Comparison of ENCODE assay signal across 26 cellular contexts in the genomic region with DNA sequence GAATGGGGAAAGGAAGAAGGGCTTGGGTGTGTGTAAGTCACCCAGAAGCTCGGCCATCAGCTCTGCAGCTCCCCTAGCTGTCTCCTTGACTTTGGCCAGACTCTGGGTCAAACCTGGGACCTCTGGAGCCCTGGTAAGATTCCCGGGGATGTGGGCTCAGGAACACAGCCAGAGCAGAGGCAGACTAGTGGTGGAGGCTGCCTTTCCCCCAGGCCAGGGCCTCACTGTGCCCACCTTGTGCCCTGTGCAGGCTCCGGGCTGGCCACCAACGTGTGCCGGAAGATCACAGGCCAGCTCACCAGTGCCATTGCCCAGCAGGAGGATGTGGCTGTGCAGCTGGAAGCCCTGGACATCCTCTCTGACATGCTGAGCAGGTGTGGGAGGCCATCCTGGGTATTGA. TPM values are rescaled to one million over a fixed set of nuclear protein-coding genes. Genes with fewer than 3 reads are reported as not detected.
DNase-seq lines count a peak whose midpoint lies in the region; ATAC-seq, FAIRE-seq and TF ChIP-seq lines count a peak whose summit lies in the region.
"Had no signal": no experiment of that assay in that cellular context is flagged by ENCODE, and none has a peak within 500 bp of the region (broad histone marks: within the 10 kb centered on the region; RNA-seq: fewer than 3 reads in every experiment).

No MANE protein-coding gene starts in this region.

- intact Hi-C loops in cardiac septum (cut with DNase I) = loop anchor here (5.0 kb wide), 1 partner anchor 96 kb away; no protein-coding TSS in a partner anchor
- intact Hi-C loops in right cardiac atrium (cut with DNase I) = no loop called here
- intact Hi-C loops in K562 (cut with micrococcal nuclease) = no loop called here
- intact Hi-C loops in esophagus muscularis mucosa (cut with DNase I) = no loop called here

- H3K4me1 ChIP-seq in right cardiac atrium (ENCODE audit: control insufficient read depth, insufficient read depth, low read length) = no peaks in the 10 kb centered on the region
- peaks cover 9 to 17% of the 10 kb centered on the region in 2 experiments; a peak in 4 of 5 replicates for H3K4me1 ChIP-seq in K562 (replicated peaks in 1 of 2; ENCODE audit: control insufficient read depth in 2 of 2, insufficient read depth in 2 of 2, low read length in 2 of 2)
- H3K4me1 ChIP-seq in stomach smooth muscle (ENCODE audit: control insufficient read depth, insufficient read depth, low read length) = peaks cover 21% of the 10 kb centered on the region
- peaks cover 4% of the 10 kb centered on the region for H3K4me1 ChIP-seq in hepatocyte (ENCODE audit: insufficient read depth)
- peaks cover 15 to 32% (median 22%) of the 10 kb centered on the region in 4 donors for H3K4me1 ChIP-seq in esophagus muscularis mucosa

- FAIRE-seq in K562 (lab: Jason Lieb, UNC) = no peak
- FAIRE-seq: GM12891, RCC 7860 had no signal

- H3K79me2 ChIP-seq in K562 (ENCODE audit: control insufficient read depth, insufficient read depth, low read length) = no peaks in the 10 kb centered on the region
- no peaks in the 10 kb centered on the region for H3K79me2 ChIP-seq in hepatocyte

- no peak for ATAC-seq in right cardiac atrium
- no peak for ATAC-seq in K562
- ATAC-seq in GM19455 (IDR thresholded peaks at IDR 0.05; ENCODE audit: unreplicated experiment) = no peak
- ATAC-seq: GM23338 had no signal

- H3K9me2 ChIP-seq in hepatocyte (replicated peaks; ENCODE audit: insufficient read depth) = no peaks in the 10 kb centered on the region

- no peak for TF ChIP-seq POLR2A in K562 (conservative IDR thresholded peaks at IDR 0.05)
- TF ChIP-seq POLR2A in esophagus muscularis mucosa (IDR thresholded peaks at IDR 0.05; ENCODE audit: low read depth) = no peak

- POLR2A ChIA-PET in K562 (lab: Yijun Ruan, JAX) = interaction anchor here (0.6 to 7.5 kb wide), 10 partner anchors 9 to 88 kb away, joined by 3 to 108 read pairs (median 4); a partner anchor contains a TSS

- no peak overlapping the region for H3K4me3 ChIP-seq in right cardiac atrium (ENCODE audit: low read length)
- H3K4me3 ChIP-seq in K562 = no peak overlapping the region
- no peak overlapping the region for H3K4me3 ChIP-seq in stomach smooth muscle (ENCODE audit: low read length in 2 of 2)
- no peak overlapping the region for H3K4me3 ChIP-seq in hepatocyte
- H3K4me3 ChIP-seq in esophagus muscularis mucosa = no peak overlapping the region
- H3K4me3 ChIP-seq: GM23338, MG63 had no signal

- H2AFZ ChIP-seq in K562 (ENCODE audit: low read depth, low read length) = no peak overlapping the region
- no peak overlapping the region for H2AFZ ChIP-seq in hepatocyte
- H2AFZ ChIP-seq: GM23338 had no signal

- peaks cover 42% of the 10 kb centered on the region; the same call in 2 of the 3 replicates for H3K36me3 ChIP-seq in K562 (ENCODE audit: control insufficient read depth, insufficient read depth, low read length)
- H3K36me3 ChIP-seq in stomach smooth muscle (ENCODE audit: control insufficient read depth in 2 of 2, insufficient read depth in 2 of 2, low read length in 2 of 2) = peaks cover 31 to 32% of the 10 kb centered on the region in 2 donors
- H3K36me3 ChIP-seq in hepatocyte (replicated peaks; ENCODE audit: insufficient read depth, low read depth) = no peaks in the 10 kb centered on the region
- H3K36me3 ChIP-seq in esophagus muscularis mucosa = peaks cover 0 to 54% (median 52%) of the 10 kb centered on the region in 4 donors
- H3K36me3 ChIP-seq: MG63 had no signal

- no peak for TF ChIP-seq CTCF in K562 (IDR thresholded peaks at IDR 0.05 in 2 of 3, conservative IDR thresholded peaks at IDR 0.05 in 1 of 3; ENCODE audit: insufficient read depth in 2 of 3, low read depth in 1 of 3, low read length in 3 of 3)
- TF ChIP-seq CTCF in hepatocyte (IDR thresholded peaks at IDR 0.05; ENCODE audit: poor library complexity) = no peak
- TF ChIP-seq CTCF in esophagus muscularis mucosa (IDR thresholded peaks at IDR 0.05) = no peak

- H3K4me2 ChIP-seq in K562 (ENCODE audit: insufficient read depth, low read length) (no peak overlapping the region), hepatocyte (no peak overlapping the region)
- H3K4me2 ChIP-seq: GM23338 had no signal

- H3K9me3 ChIP-seq in right cardiac atrium (ENCODE audit: control insufficient read depth, low read length) (no peaks in the 10 kb centered on the region), K562 (replicated peaks; ENCODE audit: control insufficient read depth, insufficient read depth, low read depth, low read length) (no peaks in the 10 kb centered on the region), stomach smooth muscle (ENCODE audit: control insufficient read depth in 2 of 2, low read length in 2 of 2) (no peaks in the 10 kb centered on the region), hepatocyte (ENCODE audit: low read depth) (no peaks in the 10 kb centered on the region), esophagus muscularis mucosa (no peaks in the 10 kb centered on the region)
- H3K9me3 ChIP-seq: MG63 had no signal

- in situ Hi-C loops in K562 (cut with MboI) = no loop called here

- H3K27me3 ChIP-seq in right cardiac atrium (ENCODE audit: control insufficient read depth, insufficient read depth) (no peaks in the 10 kb centered on the region), K562 (ENCODE audit: control insufficient read depth in 2 of 2, insufficient read depth in 2 of 2, low read length in 2 of 2) (no peaks in the 10 kb centered on the region), stomach smooth muscle (ENCODE audit: control insufficient read depth in 1 of 2, insufficient read depth in 2 of 2, low read length in 2 of 2) (no peaks in the 10 kb centered on the region), hepatocyte (no peaks in the 10 kb centered on the region), esophagus muscularis mucosa (no peaks in the 10 kb centered on the region)
- H3K27me3 ChIP-seq: MG63 had no signal

- WGBS in right cardiac atrium = 83% methylated on average over 5 of the region's 5 CpGs
- 67% methylated on average over 5 of the region's 5 CpGs for WGBS in K562 (ENCODE audit: insufficient coverage, low coverage, missing lambda C conversion rate)
- 84% methylated on average over 4 of the region's 5 CpGs for WGBS in hepatocyte (ENCODE audit: low lambda C conversion rate, missing lambda C conversion rate)
- 40% methylated on average over 2 of the region's 5 CpGs for WGBS in esophagus muscularis mucosa

- BruUV-seq in K562 (replicated peaks; lab: Mats Ljungman, UMichigan) = no TSS peak

- H3K9ac ChIP-seq in K562 (ENCODE audit: insufficient read depth in 1 of 2, low read depth in 2 of 2, low read length in 2 of 2) (peak overlapping the region in 1 of 2 experiments; percentile 38; a peak in 1 of 4 replicates), stomach smooth muscle (ENCODE audit: low read length in 2 of 2) (no peak overlapping the region)

- no peak for TF ChIP-seq RAD21 in K562 (CRISPR knock-in tag; conservative IDR thresholded peaks at IDR 0.05 in 1 of 2, IDR thresholded peaks at IDR 0.05 in 1 of 2)

- CTCF ChIA-PET in K562 (lab: Yijun Ruan, JAX; ENCODE audit: low intra/inter-chr PET ratio) = no interaction called here

- H3K27ac ChIP-seq in right cardiac atrium (ENCODE audit: low read length) (no peak overlapping the region), K562 (ENCODE audit: extremely low read depth, low read depth, low read length) (no peak overlapping the region), stomach smooth muscle (ENCODE audit: low read length) (peak overlapping the region; percentile 24), hepatocyte (no peak overlapping the region), esophagus muscularis mucosa (replicated peaks in 1 of 4) (peak overlapping the region in 2 of 4 donors; percentile 20 to 44)

- DNase-seq in cardiac septum (ENCODE audit: low spot score) = peak; percentile 58
- no peak for DNase-seq in right cardiac atrium
- DNase-seq in K562 (ENCODE audit: extremely low read depth in 1 of 4, low spot score in 3 of 4) = no peak
- DNase-seq in mesenteric fat pad (ENCODE audit: low spot score) = peak; percentile 67
- DNase-seq in hepatocyte (ENCODE audit: low spot score) = no peak
- no peak for DNase-seq in esophagus muscularis mucosa (ENCODE audit: extremely low spot score)
- DNase-seq: 8988T; AML-193; C1 segment of cervical spinal cord; Calu3; CD8-positive, alpha-beta memory T cell; DMS153; HCEC 1CT; MG63; NCI-H1417 treated with DMSO at 0.1 percent for 48 hours; NCI-H187; NCI-H446; NCI-H526 treated with DMSO at 0.1 percent for 48 hours; OCI-M1 had no signal

- TF ChIP-seq EP300 in K562 (IDR thresholded peaks at IDR 0.05; ENCODE audit: low read length) (no peak), esophagus muscularis mucosa (IDR thresholded peaks at IDR 0.05) (no peak)

- no peaks in the 10 kb centered on the region for H3K9me1 ChIP-seq in K562 (ENCODE audit: control insufficient read depth, insufficient read depth, low read length)

- H4K20me1 ChIP-seq in K562 (replicated peaks; ENCODE audit: control insufficient read depth, insufficient read depth, low read length) (no peaks in the 10 kb centered on the region; the same call in 1 of the 2 replicates), hepatocyte (ENCODE audit: insufficient read depth, poor library complexity, severe bottlenecking) (no peaks in the 10 kb centered on the region)

RNA-seq across cellular contexts. Expression of a gene that starts 11.5 kb away (rescaled TPM):
- 62.6 TPM for total RNA-seq in cardiac septum
- 10 to 100 TPM; 33.2 to 63.6 (median 50.4) TPM for total RNA-seq in right cardiac atrium
- 36.6 TPM for polyA plus RNA-seq in right cardiac atrium
- total RNA-seq in K562 (2011; cell fraction: chromatin; rRNA removed; ENCODE audit: low replicate concordance) = 16.3 and 50.5 TPM in 2 replicates
- total RNA-seq in K562 (2011; cell fraction: nucleolus; rRNA removed) = 28.2 and 28.5 TPM in 2 replicates
- 14.7 and 16.9 TPM in 2 replicates for total RNA-seq in K562 (2011; cell fraction: nucleoplasm; rRNA removed)
- total RNA-seq in K562 (2014; rRNA removed) = 6.4 and 7.8 TPM in 2 replicates
- 2.5 and 3.1 TPM in 2 replicates for total RNA-seq in K562 (2014; rRNA removed; fragmentation: Illumina TruSeq; extraction: Trizol)
- total RNA-seq in K562 (2015; rRNA removed; fragmentation: Illumina TruSeq; extraction: Trizol) = 4.3 and 4.9 TPM in 2 replicates
- 14.2 and 14.9 TPM in 2 replicates for total RNA-seq in K562 (2021)
- 4.6 and 5.0 TPM in 2 replicates for polyA plus RNA-seq in K562 (2011; rRNA removed)
- polyA plus RNA-seq in K562 (2011; cell fraction: cytosol; rRNA removed) = 3.2 and 10.0 TPM in 2 replicates
- polyA plus RNA-seq in K562 (2011; cell fraction: nucleus; rRNA removed) = 10.2 and 21.2 TPM in 2 replicates
- polyA plus RNA-seq in K562 (2012) = 6.1 and 10.3 TPM in 2 replicates
- 4.2 and 6.5 TPM in 2 replicates for polyA plus RNA-seq in K562 (2014; fragmentation: Illumina TruSeq; extraction: Trizol)
- polyA plus RNA-seq in K562 (2014; fragmentation: Nextera tagmentation; extraction: Ambion mirVana) = 1 to 10 TPM in 1 of 2 experiments, under 1 TPM in 1; 0.91 to 1.4 TPM
- polyA plus RNA-seq in K562 (2014; rRNA removed) = 7.6 and 7.7 TPM in 2 replicates
- polyA minus RNA-seq in K562 (2011; rRNA and poly(A)+ RNA removed) = 3.8 and 8.1 TPM in 2 replicates
- 7.7 and 7.8 TPM in 2 replicates for polyA minus RNA-seq in K562 (2011; cell fraction: cytosol; rRNA and poly(A)+ RNA removed)
- polyA minus RNA-seq in K562 (2011; cell fraction: nucleus; rRNA and poly(A)+ RNA removed) = 10.2 and 10.9 TPM in 2 replicates
- 1.7 TPM for total RNA-seq in mesenteric fat pad
- total RNA-seq in hepatocyte = 3.3 and 5.0 TPM in 2 replicates
- polyA plus RNA-seq in hepatocyte = 3.1 and 4.3 TPM in 2 replicates
- total RNA-seq in esophagus muscularis mucosa = 10 to 100 TPM; 10.8 to 26.8 (median 19.6) TPM
- total RNA-seq: Calu3 had no signal

RNA-seq across cellular contexts. Expression of a gene that starts 33.4 kb away (rescaled TPM):
- total RNA-seq in cardiac septum (722 TPM), right cardiac atrium (1,000 to 10,000 TPM in 3 of 4 donors, 100 to 1,000 TPM in 1; 993 to 1,089 (median 1,033) TPM), K562 (2014; rRNA removed) (3,132 and 3,347 TPM in 2 replicates), K562 (2014; rRNA removed; fragmentation: Illumina TruSeq; extraction: Trizol) (4,513 and 4,632 TPM in 2 replicates), K562 (2015; rRNA removed; fragmentation: Illumina TruSeq; extraction: Trizol) (4,527 and 4,779 TPM in 2 replicates), K562 (2021) (2,738 and 3,009 TPM in 2 replicates), mesenteric fat pad (1,520 TPM), hepatocyte (897 TPM in 2 replicates), esophagus muscularis mucosa (1,000 to 10,000 TPM in 2 of 4 donors, 100 to 1,000 TPM in 2; 784 to 1,554 (median 1,100) TPM)
- polyA plus RNA-seq in right cardiac atrium (1,539 TPM), K562 (2011; rRNA removed) (4,861 and 5,231 TPM in 2 replicates), K562 (2014; fragmentation: Illumina TruSeq; extraction: Trizol) (5,815 and 6,200 TPM in 2 replicates), K562 (2014; fragmentation: Nextera tagmentation; extraction: Ambion mirVana) (1,000 to 10,000 TPM; 3,469 to 4,286 TPM), K562 (2014; rRNA removed) (4,142 and 5,104 TPM in 2 replicates), hepatocyte (666 and 751 TPM in 2 replicates)
- total RNA-seq in K562 (2011; cell fraction: chromatin; rRNA removed; ENCODE audit: low replicate concordance) = 321 and 449 TPM in 2 replicates
- total RNA-seq in K562 (2011; cell fraction: nucleolus; rRNA removed) = 553 and 562 TPM in 2 replicates
- total RNA-seq in K562 (2011; cell fraction: nucleoplasm; rRNA removed) = 913 and 2,354 TPM in 2 replicates
- polyA plus RNA-seq in K562 (2011; cell fraction: cytosol; rRNA removed) = 2,530 and 2,776 TPM in 2 replicates
- polyA plus RNA-seq in K562 (2011; cell fraction: nucleus; rRNA removed) = 1,377 and 2,422 TPM in 2 replicates
- 4,850 and 6,211 TPM in 2 replicates for polyA plus RNA-seq in K562 (2012)
- polyA minus RNA-seq in K562 (2011; rRNA and poly(A)+ RNA removed) = 3,010 and 3,339 TPM in 2 replicates
- polyA minus RNA-seq in K562 (2011; cell fraction: cytosol; rRNA and poly(A)+ RNA removed) = 1,491 and 1,656 TPM in 2 replicates
- 319 and 489 TPM in 2 replicates for polyA minus RNA-seq in K562 (2011; cell fraction: nucleus; rRNA and poly(A)+ RNA removed)

RNA-seq across cellular contexts. Expression of a gene that starts 48.9 kb away (rescaled TPM):
- total RNA-seq in cardiac septum (0.54 TPM), right cardiac atrium (1 to 10 TPM; 3.3 to 5.1 (median 3.7) TPM), K562 (2014; rRNA removed) (not detected in 2 replicates), K562 (2014; rRNA removed; fragmentation: Illumina TruSeq; extraction: Trizol) (not detected in 2 replicates), K562 (2015; rRNA removed; fragmentation: Illumina TruSeq; extraction: Trizol) (not detected in 2 replicates), K562 (2021) (not detected in 2 replicates), mesenteric fat pad (not detected), hepatocyte (0.52 TPM in 1 of 2 replicates, not detected in the other), esophagus muscularis mucosa (not detected)
- polyA plus RNA-seq in right cardiac atrium (5.2 TPM), K562 (2011; rRNA removed) (0.31 TPM in 1 of 2 replicates, not detected in the other), K562 (2014; fragmentation: Illumina TruSeq; extraction: Trizol) (not detected in 2 replicates), K562 (2014; fragmentation: Nextera tagmentation; extraction: Ambion mirVana) (under 1 TPM; 0.11 to 0.14 TPM), K562 (2014; rRNA removed) (not detected in 2 replicates), hepatocyte (0.68 and 1.6 TPM in 2 replicates)
- not detected in 2 replicates for total RNA-seq in K562 (2011; cell fraction: chromatin; rRNA removed; ENCODE audit: low replicate concordance)
- not detected in 2 replicates for total RNA-seq in K562 (2011; cell fraction: nucleolus; rRNA removed)
- not detected in 2 replicates for total RNA-seq in K562 (2011; cell fraction: nucleoplasm; rRNA removed)
- not detected in 2 replicates for polyA plus RNA-seq in K562 (2011; cell fraction: cytosol; rRNA removed)
- not detected in 2 replicates for polyA plus RNA-seq in K562 (2011; cell fraction: nucleus; rRNA removed)
- polyA plus RNA-seq in K562 (2012) = not detected in 2 replicates
- polyA minus RNA-seq in K562 (2011; rRNA and poly(A)+ RNA removed) = not detected in 2 replicates
- polyA minus RNA-seq in K562 (2011; cell fraction: cytosol; rRNA and poly(A)+ RNA removed) = not detected in 2 replicates
- not detected in 2 replicates for polyA minus RNA-seq in K562 (2011; cell fraction: nucleus; rRNA and poly(A)+ RNA removed)
- total RNA-seq: CD8-positive, alpha-beta memory T cell; G401; LHCN-M2 had no signal
- polyA plus RNA-seq: CD8-positive, alpha-beta memory T cell had no signal

Comparison
In these comparisons a context has a peak if more than half of its experiments do, and no peak if none do; other contexts are left out.
1. DNase-seq: peak in cardiac septum (single experiment) and mesenteric fat pad (single experiment); none in right cardiac atrium (0 of 3), K562 (0 of 4), hepatocyte (single experiment) and esophagus muscularis mucosa (single experiment).